Comparison of ENCODE assay signal across 14 cellular contexts in genomic region chr1:178360421-178360820, GRCh38.
DNase-seq lines count a peak whose midpoint lies in the region; ATAC-seq and TF ChIP-seq lines count a peak whose summit lies in the region.
"Had no signal": no experiment of that assay in that cellular context is flagged by ENCODE, and none has a peak within 500 bp of the region (broad histone marks: within the 10 kb centered on the region; RNA-seq: fewer than 3 reads in every experiment).

No MANE protein-coding gene starts in this region.

- dilution Hi-C loops in IMR-90 (cut with HindIII; ENCODE audit: low sequenced_read_pairs, unreplicated experiment), result no loop called here

- H3K27ac Mint-ChIP-seq in Calu3 (ENCODE audit: unreplicated experiment) (peak overlapping the region; percentile 41), WTC11 (no peak overlapping the region; the same call in 1 of the 2 replicates)
- H3K27ac Mint-ChIP-seq: B cell; CD8-positive, alpha-beta T cell had no signal

- H3K9ac ChIP-seq in IMR-90 (ENCODE audit: low read depth, low read length) (no peak overlapping the region), trophoblast cell (ENCODE audit: low read length) (no peak overlapping the region)
- H3K9ac ChIP-seq: BLaER1 treated with 17β-estradiol and CSF1 and Interleukin-3, amounts not matched to agents 10 nM and 100 nM had no signal

- peak; percentile 14 for DNase-seq in Calu3
- no peak for DNase-seq in IMR-90
- peak; percentile 14 to 42 for DNase-seq in trophoblast cell
- DNase-seq in WTC11 (ENCODE audit: low spot score), result no peak
- DNase-seq in putamen (ENCODE audit: low spot score), result no peak
- DNase-seq: 8988T; CD8-positive, alpha-beta T cell; GOT3; H7 had no signal

- no peak overlapping the region for H3K56ac ChIP-seq in IMR-90 (ENCODE audit: extremely low read depth, insufficient read depth, low read length)

- no peaks in the 10 kb centered on the region for H3K79me2 ChIP-seq in trophoblast cell (ENCODE audit: control insufficient read depth, insufficient read depth, low read length, poor library complexity)

- no peak overlapping the region for H2BK12ac ChIP-seq in trophoblast cell (ENCODE audit: low read length)

- peak overlapping the region; percentile 43 for H3K4me3 Mint-ChIP-seq in Calu3 (ENCODE audit: low read depth, unreplicated experiment)
- no peak overlapping the region for H3K4me3 Mint-ChIP-seq in WTC11
- H3K4me3 Mint-ChIP-seq: B cell; CD8-positive, alpha-beta T cell had no signal

- POLR2A ChIA-PET in IMR-90 (lab: Charles Lee; ENCODE audit: unreplicated experiment) (no interaction called here), WTC11 (lab: Charles Lee) (no interaction called here)

- BruUV-seq in Calu3 (replicated peaks; lab: Mats Ljungman, UMichigan), result no TSS peak
- no TSS peak for BruUV-seq in IMR-90 (replicated peaks; lab: Mats Ljungman, UMichigan)

- H3K4ac ChIP-seq in IMR-90 (ENCODE audit: low read depth, low read length) (no peak overlapping the region), trophoblast cell (ENCODE audit: low read depth, low read length) (no peak overlapping the region)

- no peak for TF ChIP-seq POLR2A in IMR-90 (IDR thresholded peaks at IDR 0.05; ENCODE audit: low read depth, low read length)

- peaks cover 18 to 21% of the 10 kb centered on the region in 2 experiments for H3K79me1 ChIP-seq in IMR-90 (ENCODE audit: low read depth in 1 of 2, low read length in 2 of 2)
- no peaks in the 10 kb centered on the region for H3K79me1 ChIP-seq in trophoblast cell (ENCODE audit: low read length)

- H3K36me3 Mint-ChIP-seq in Calu3 (ENCODE audit: insufficient read depth, unreplicated experiment) (no peaks in the 10 kb centered on the region), WTC11 (peaks cover 9% of the 10 kb centered on the region; the same call in 1 of the 2 replicates)
- H3K36me3 Mint-ChIP-seq: CD8-positive, alpha-beta T cell had no signal

- H3K27me3 ChIP-seq in IMR-90 (ENCODE audit: control insufficient read depth, insufficient read depth, low read length) (no peaks in the 10 kb centered on the region), trophoblast cell (ENCODE audit: insufficient read depth, low read length) (no peaks in the 10 kb centered on the region)
- H3K27me3 ChIP-seq: BLaER1 treated with 17β-estradiol and CSF1 and Interleukin-3, amounts not matched to agents 10 nM and 100 nM had no signal

- no peaks in the 10 kb centered on the region for H3K9me1 ChIP-seq in IMR-90 (ENCODE audit: insufficient read depth, low read length)

- H2AK9ac ChIP-seq in IMR-90 (replicated peaks; ENCODE audit: low read depth, low read length, poor library complexity), result no peak overlapping the region

- no peak overlapping the region for H4K8ac ChIP-seq in IMR-90 (ENCODE audit: low read depth in 2 of 2, low read length in 2 of 2)
- H4K8ac ChIP-seq in trophoblast cell (ENCODE audit: low read depth, low read length), result no peak overlapping the region

- H4K20me1 ChIP-seq in IMR-90 (ENCODE audit: insufficient read depth, low read length), result no peaks in the 10 kb centered on the region

- H3K4me1 Mint-ChIP-seq in Calu3 (ENCODE audit: low read depth, unreplicated experiment) (peaks cover 28% of the 10 kb centered on the region), WTC11 (peaks cover 10% of the 10 kb centered on the region; the same call in 1 of the 2 replicates)
- H3K4me1 Mint-ChIP-seq: B cell had no signal

- H2BK120ac ChIP-seq in IMR-90 (ENCODE audit: low read depth, low read length) (no peak overlapping the region), trophoblast cell (ENCODE audit: insufficient read depth, low read length, poor library complexity) (no peak overlapping the region)

- H4K12ac ChIP-seq in trophoblast cell (ENCODE audit: low read depth, low read length), result no peak overlapping the region

- H2BK20ac ChIP-seq in IMR-90 (ENCODE audit: low read depth, low read length), result no peak overlapping the region

- ATAC-seq in IMR-90 (ENCODE audit: low read depth) (no peak), esophagus mucosa (peak; percentile 53), WTC11 (no peak), HG03439 (IDR thresholded peaks at IDR 0.05; ENCODE audit: unreplicated experiment) (no peak), GM19455 (IDR thresholded peaks at IDR 0.05; ENCODE audit: unreplicated experiment) (no peak)
- ATAC-seq: CD8-positive, alpha-beta T cell had no signal

- TF ChIP-seq RAD21 in IMR-90 (IDR thresholded peaks at IDR 0.05; ENCODE audit: low read length), result no peak

- intact Hi-C loops in Calu3 (cut with micrococcal nuclease; ENCODE audit: unreplicated experiment), result loop anchor here (5.0 kb wide), 1 partner anchor 57 kb away; no protein-coding TSS in a partner anchor
- intact Hi-C loops in IMR-90 (cut with micrococcal nuclease), result no loop called here

- no peaks in the 10 kb centered on the region for H3K9me3 ChIP-seq in IMR-90 (ENCODE audit: control insufficient read depth, insufficient read depth, low read length)
- H3K9me3 ChIP-seq in trophoblast cell (ENCODE audit: insufficient read depth, low read depth, low read length), result no peaks in the 10 kb centered on the region
- H3K9me3 ChIP-seq: BLaER1 treated with 17β-estradiol and CSF1 and Interleukin-3, amounts not matched to agents 10 nM and 100 nM had no signal

- H3K18ac ChIP-seq in IMR-90 (ENCODE audit: low read depth, low read length), result peak overlapping the region; percentile 6; the same call in 1 of the 2 replicates
- no peak overlapping the region for H3K18ac ChIP-seq in trophoblast cell (ENCODE audit: low read length)

- no peak overlapping the region; the same call in 1 of the 2 replicates for H4K5ac ChIP-seq in IMR-90 (ENCODE audit: low read depth, low read length)

- H3K23ac ChIP-seq in IMR-90 (ENCODE audit: low read depth, low read length) (no peak overlapping the region), trophoblast cell (ENCODE audit: low read length) (no peak overlapping the region)

- TF ChIP-seq CTCF in Calu3 (IDR thresholded peaks at IDR 0.05; ENCODE audit: unreplicated experiment) (no peak), IMR-90 (conservative IDR thresholded peaks at IDR 0.05; ENCODE audit: low read depth, low read length) (no peak), WTC11 (IDR thresholded peaks at IDR 0.05) (no peak)

- WGBS in IMR-90 (ENCODE audit: extremely low coverage in 2 of 2, insufficient read length in 1 of 2), 2 experiments, result 80% methylated on average over 1 of the region's 4 CpGs; no CpG with 5 or more reads in 1 of the 2 experiments
- WGBS in trophoblast cell (ENCODE audit: extremely low coverage, insufficient coverage, insufficient read length), result no CpG with 5 or more reads among the region's 4 CpGs

- H2AK5ac ChIP-seq in IMR-90 (ENCODE audit: low read depth, low read length) (no peak overlapping the region), trophoblast cell (ENCODE audit: low read length) (no peak overlapping the region)

- H3K14ac ChIP-seq in IMR-90 (replicated peaks; ENCODE audit: low read depth, low read length) (peak overlapping the region; percentile 9), trophoblast cell (ENCODE audit: low read length) (no peak overlapping the region)

- H4K91ac ChIP-seq in IMR-90 (ENCODE audit: insufficient read depth, low read depth, low read length) (no peak overlapping the region), trophoblast cell (ENCODE audit: low read depth, low read length) (no peak overlapping the region)

- in situ Hi-C loops in IMR-90 (cut with MboI; ENCODE audit: low sequenced_read_pairs), result no loop called here

- H2BK5ac ChIP-seq in IMR-90 (ENCODE audit: low read depth, low read length, poor library complexity, severe bottlenecking), result no peak overlapping the region
- no peak overlapping the region for H2BK5ac ChIP-seq in trophoblast cell (ENCODE audit: low read depth, low read length, poor library complexity)

- H3K36me3 ChIP-seq in IMR-90 (ENCODE audit: control insufficient read depth, insufficient read depth, low read length), result no peaks in the 10 kb centered on the region
- peaks cover 0 to 2% of the 10 kb centered on the region in 2 experiments for H3K36me3 ChIP-seq in trophoblast cell (ENCODE audit: control insufficient read depth in 1 of 2, insufficient read depth in 2 of 2, low read length in 2 of 2)
- H3K36me3 ChIP-seq: BLaER1 treated with 17β-estradiol and CSF1 and Interleukin-3, amounts not matched to agents 10 nM and 100 nM had no signal

- no peaks in the 10 kb centered on the region for H3K27me3 Mint-ChIP-seq in Calu3 (ENCODE audit: unreplicated experiment)
- no peaks in the 10 kb centered on the region for H3K27me3 Mint-ChIP-seq in WTC11 (ENCODE audit: low read depth)
- H3K27me3 Mint-ChIP-seq: B cell had no signal

- no peak overlapping the region for H3K4me2 ChIP-seq in IMR-90 (ENCODE audit: low read depth, low read length)
- H3K4me2 ChIP-seq in trophoblast cell (ENCODE audit: low read length), result no peak overlapping the region
- H3K4me2 ChIP-seq: BLaER1 treated with 17β-estradiol and CSF1 and Interleukin-3, amounts not matched to agents 10 nM and 100 nM had no signal

- H3K9me3 Mint-ChIP-seq in Calu3 (ENCODE audit: low read depth, unreplicated experiment) (no peaks in the 10 kb centered on the region), WTC11 (peaks cover 16% of the 10 kb centered on the region)
- H3K9me3 Mint-ChIP-seq: CD8-positive, alpha-beta T cell had no signal

- H2AFZ ChIP-seq in IMR-90 (replicated peaks; ENCODE audit: low read length, poor library complexity), result no peak overlapping the region
- no peak overlapping the region for H2AFZ ChIP-seq in trophoblast cell (ENCODE audit: insufficient read depth, low read length, poor library complexity)

- H2BK15ac ChIP-seq in IMR-90 (ENCODE audit: low read depth, low read length), result no peak overlapping the region

- H3K4me3 ChIP-seq in IMR-90 (ENCODE audit: insufficient read depth, low read depth, low read length), result no peak overlapping the region
- H3K4me3 ChIP-seq in trophoblast cell (ENCODE audit: low read depth, low read length), result no peak overlapping the region
- H3K4me3 ChIP-seq: BLaER1 treated with 17β-estradiol and CSF1 and Interleukin-3, amounts not matched to agents 10 nM and 100 nM had no signal

- CTCF ChIA-PET in Calu3 (lab: Charles Lee), result interaction anchor here (0.6 to 2.0 kb wide), 5 partner anchors 10 to 666 kb away, joined by 3 to 7 read pairs (median 4); no protein-coding TSS in a partner anchor
- CTCF ChIA-PET in IMR-90 (lab: Yijun Ruan, JAX), result no interaction called here
- CTCF ChIA-PET in WTC11 (lab: Charles Lee), result interaction anchor here (0.6 to 0.7 kb wide), 2 partner anchors 24 to 60 kb away, joined by 3 read pairs; no protein-coding TSS in a partner anchor

- H3K27ac ChIP-seq in IMR-90 (ENCODE audit: insufficient read depth, low read length) (no peak overlapping the region), trophoblast cell (ENCODE audit: low read depth, low read length) (no peak overlapping the region)
- H3K27ac ChIP-seq: BLaER1 treated with 17β-estradiol and CSF1 and Interleukin-3, amounts not matched to agents 10 nM and 100 nM had no signal

- H3K4me1 ChIP-seq in IMR-90 (ENCODE audit: control insufficient read depth, insufficient read depth, low read length), result peaks cover 3% of the 10 kb centered on the region; the same call in 1 of the 2 replicates
- H3K4me1 ChIP-seq in trophoblast cell (ENCODE audit: control insufficient read depth in 1 of 2, insufficient read depth in 2 of 2, low read length in 2 of 2), result no peaks in the 10 kb centered on the region

TF ChIP-seq in WTC11, 78 proteins besides CTCF, POLR2A, EP300 and RAD21 (continues in another document):
- TF ChIP-seq ZNF423 (CRISPR knock-in tag; IDR thresholded peaks at IDR 0.05), result no peak

Comparison
In these comparisons a context has a peak if more than half of its experiments do, and no peak if none do; other contexts are left out.
1. DNase-seq: peak in Calu3 (single experiment) and trophoblast cell (2 of 2); none in IMR-90 (single experiment), WTC11 (single experiment) and putamen (single experiment).